24 cellular contexts compared by ENCODE assay signal in genomic region chr1:13687361-13687760, GRCh38. TPM values are rescaled to one million over a fixed set of nuclear protein-coding genes. Genes with fewer than 3 reads are reported as not detected.
DNase-seq lines count a peak whose midpoint lies in the region; ATAC-seq and TF ChIP-seq lines count a peak whose summit lies in the region.
"Had no signal": no experiment of that assay in that cellular context is flagged by ENCODE, and none has a peak within 500 bp of the region (broad histone marks: within the 10 kb centered on the region; RNA-seq: fewer than 3 reads in every experiment).

No MANE protein-coding gene starts in this region.

- CTCF ChIA-PET in OCI-LY7 (lab: Charles Lee; ENCODE audit: unreplicated experiment) (interaction anchor here (0.6 kb wide), 1 partner anchor 10 kb away, joined by 3 read pairs; no protein-coding TSS in a partner anchor), A673 (lab: Charles Lee) (no interaction called here)

- peaks cover 56% of the 10 kb centered on the region for H3K4me1 ChIP-seq in DOHH2 (ENCODE audit: control insufficient read depth, low read length)
- 0 out of 2 replicates have a peak, but pooled peaks cover 5% of the 10 kb centered on the region for H3K4me1 ChIP-seq in MM.1S (ENCODE audit: low read length)
- peaks cover 37% of the 10 kb centered on the region for H3K4me1 ChIP-seq in OCI-LY7 (ENCODE audit: insufficient read depth, low read length, poor library complexity, severe bottlenecking)
- H3K4me1 ChIP-seq in A673 (ENCODE audit: insufficient read depth, low read length, poor library complexity, severe bottlenecking) = no peaks in the 10 kb centered on the region
- H3K4me1 ChIP-seq: BE2C had no signal

- peaks cover 2% of the 10 kb centered on the region for H3K36me3 Mint-ChIP-seq in memory B cell
- H3K36me3 Mint-ChIP-seq: CD14-positive monocyte had no signal

- TF ChIP-seq CTCF in DOHH2 (IDR thresholded peaks at IDR 0.05; ENCODE audit: low read depth, low read length, poor library complexity, severe bottlenecking) = no peak
- TF ChIP-seq CTCF in MM.1S (IDR thresholded peaks at IDR 0.05; ENCODE audit: low read length) = no peak
- TF ChIP-seq CTCF in OCI-LY7 (conservative IDR thresholded peaks at IDR 0.05; ENCODE audit: low read length) = no peak
- no peak for TF ChIP-seq CTCF in A673 (conservative IDR thresholded peaks at IDR 0.05; ENCODE audit: low read depth, low read length)

- peak; percentile 82 for ATAC-seq in memory B cell (ENCODE audit: low read depth)
- ATAC-seq in HG02870 (IDR thresholded peaks at IDR 0.05; ENCODE audit: unreplicated experiment) = no peak
- ATAC-seq: GM23338, PC-3 had no signal

- H3K36me3 ChIP-seq in DOHH2 (ENCODE audit: control insufficient read depth, low read length) (no peaks in the 10 kb centered on the region), MM.1S (replicated peaks; ENCODE audit: insufficient read depth, low read length) (no peaks in the 10 kb centered on the region), OCI-LY7 (ENCODE audit: insufficient read depth, low read length) (no peaks in the 10 kb centered on the region; the same call in 1 of the 2 replicates), A673 (ENCODE audit: insufficient read depth, low read length, poor library complexity, severe bottlenecking) (no peaks in the 10 kb centered on the region)
- H3K36me3 ChIP-seq: BE2C, MG63 had no signal

- H2AFZ ChIP-seq in MM.1S (ENCODE audit: low read length) (0 out of 2 replicates have a peak overlapping the region, but pooled peaks have one; percentile 4), OCI-LY7 (ENCODE audit: low read length) (peak overlapping the region; percentile 97)
- H2AFZ ChIP-seq: GM23338 had no signal

- POLR2A ChIA-PET in OCI-LY7 (lab: Charles Lee) = interaction anchor here (0.6 to 1.5 kb wide), 6 partner anchors 9 to 78 kb away, joined by 3 to 6 read pairs (median 3); no protein-coding TSS in a partner anchor
- POLR2A ChIA-PET in A673 (lab: Charles Lee; ENCODE audit: low non-redundant PET) = no interaction called here

- intact Hi-C loops in OCI-LY7 (cut with micrococcal nuclease; ENCODE audit: unreplicated experiment) (no loop called here), A673 (cut with micrococcal nuclease; ENCODE audit: unreplicated experiment) (no loop called here)

- peaks cover 6% of the 10 kb centered on the region for H3K9me3 Mint-ChIP-seq in memory B cell
- H3K9me3 Mint-ChIP-seq: GM23338; T-helper 2 cell treated with Interferon-gamma antibody and Interleukin-4, amounts not matched to agents 5 μg/mL and 100 μg/mL, for 36 hours had no signal

- H3K4me1 Mint-ChIP-seq in memory B cell = peaks cover 3% of the 10 kb centered on the region
- H3K4me1 Mint-ChIP-seq: CD14-positive monocyte; CD8-positive, alpha-beta memory T cell; H9 had no signal

- BruUV-seq in OCI-LY7 (replicated peaks; lab: Mats Ljungman, UMichigan) = no TSS peak
- no TSS peak for BruUV-seq in A673 (replicated peaks; lab: Mats Ljungman, UMichigan)

- H3K9me2 ChIP-seq in DOHH2 (replicated peaks; ENCODE audit: control insufficient read depth, low read length) = no peaks in the 10 kb centered on the region
- no peaks in the 10 kb centered on the region for H3K9me2 ChIP-seq in MM.1S (replicated peaks; ENCODE audit: insufficient read depth, low read length)
- H3K9me2 ChIP-seq in OCI-LY7 (ENCODE audit: insufficient read depth, low read length) = no peaks in the 10 kb centered on the region

- no peak overlapping the region for H3K9ac ChIP-seq in MM.1S (ENCODE audit: low read length)

- H3K9me3 ChIP-seq in DOHH2 (ENCODE audit: control insufficient read depth, insufficient read depth, low read length) (peaks cover 10% of the 10 kb centered on the region), MM.1S (replicated peaks; ENCODE audit: insufficient read depth, low read length) (no peaks in the 10 kb centered on the region), OCI-LY7 (ENCODE audit: low read length) (peaks cover 9% of the 10 kb centered on the region; the same call in 1 of the 2 replicates), A673 (ENCODE audit: low read depth, low read length, poor library complexity, severe bottlenecking) (no peaks in the 10 kb centered on the region)
- H3K9me3 ChIP-seq: BE2C had no signal

- DNase-seq in MM.1S (peak; percentile 53), OCI-LY7 (ENCODE audit: low spot score) (peak; percentile 73), memory B cell (ENCODE audit: low spot score in 2 of 2) (no peak), SIG-M5 treated with dmso at 0.1 percent for 504 hours (lab: John Stamatoyannopoulos, UW; ENCODE audit: unreplicated experiment) (no peak), putamen (ENCODE audit: low spot score) (no peak), A673 (ENCODE audit: low spot score) (no peak)
- DNase-seq: BE2C; CD8-positive, alpha-beta memory T cell; DMS79 treated with DMSO at 0.1 percent for 48 hours; H9; KBM-7; MG63; NCI-H1092 treated with DMSO at 0.1 percent for 48 hours; NCI-H1436 treated with DMSO at 0.1 percent for 48 hours; NCI-H2029; NCI-H526 treated with DMSO at 0.1 percent for 48 hours; PC-3; Right ventricle myocardium superior; T-helper 1 cell had no signal

- H3K4me3 ChIP-seq in DOHH2 (ENCODE audit: low read length) (peak overlapping the region; percentile 38), MM.1S (ENCODE audit: low read length) (no peak overlapping the region), OCI-LY7 (ENCODE audit: low read depth, low read length, poor library complexity, severe bottlenecking) (peak overlapping the region; percentile 40), A673 (ENCODE audit: low read depth, low read length, poor library complexity, severe bottlenecking) (no peak overlapping the region)
- H3K4me3 ChIP-seq: GM23338, MG63 had no signal

- H3K27ac ChIP-seq in DOHH2 (ENCODE audit: low read depth, low read length) (peak overlapping the region; percentile 59), MM.1S (ENCODE audit: low read length) (peak overlapping the region; percentile 2; the same call in 1 of the 2 replicates), OCI-LY7 (ENCODE audit: low read depth, low read length, poor library complexity, severe bottlenecking) (peak overlapping the region; percentile 63), A673 (ENCODE audit: low read depth, low read length, poor library complexity, severe bottlenecking) (no peak overlapping the region)

- H3K27me3 Mint-ChIP-seq in memory B cell = no peaks in the 10 kb centered on the region

- H3F3A ChIP-seq in DOHH2 (ENCODE audit: control insufficient read depth, insufficient read depth) (peaks cover 4% of the 10 kb centered on the region; the same call in 1 of the 2 replicates), MM.1S (ENCODE audit: insufficient read depth, low read length) (no peaks in the 10 kb centered on the region)

- H3K4me3 Mint-ChIP-seq in memory B cell = no peak overlapping the region
- H3K4me3 Mint-ChIP-seq: CD14-positive monocyte; CD8-positive, alpha-beta memory T cell; GM23338; H9; T-helper 2 cell treated with Interferon-gamma antibody and Interleukin-4, amounts not matched to agents 5 μg/mL and 100 μg/mL, for 36 hours had no signal

- H3K27me3 ChIP-seq in DOHH2 (ENCODE audit: control insufficient read depth, low read length) (no peaks in the 10 kb centered on the region), MM.1S (replicated peaks; ENCODE audit: insufficient read depth, low read length) (no peaks in the 10 kb centered on the region), A673 (replicated peaks; ENCODE audit: insufficient read depth, low read depth, low read length, poor library complexity) (no peaks in the 10 kb centered on the region)
- H3K27me3 ChIP-seq: BE2C, MG63 had no signal

- H3K27ac Mint-ChIP-seq in memory B cell = peak overlapping the region; percentile 38
- H3K27ac Mint-ChIP-seq: CD14-positive monocyte; CD8-positive, alpha-beta memory T cell; H9; T-helper 2 cell treated with Interferon-gamma antibody and Interleukin-4, amounts not matched to agents 5 μg/mL and 100 μg/mL, for 36 hours had no signal

- H4K20me1 ChIP-seq in DOHH2 (ENCODE audit: control insufficient read depth, insufficient read depth, low read depth, low read length) (no peaks in the 10 kb centered on the region), MM.1S (ENCODE audit: insufficient read depth, low read length) (no peaks in the 10 kb centered on the region), OCI-LY7 (ENCODE audit: insufficient read depth, low read length) (no peaks in the 10 kb centered on the region)

- H3K79me2 ChIP-seq in DOHH2 (ENCODE audit: control insufficient read depth, low read length) (no peaks in the 10 kb centered on the region), MM.1S (ENCODE audit: low read length) (no peaks in the 10 kb centered on the region), OCI-LY7 (ENCODE audit: insufficient read depth, low read depth, low read length) (no peaks in the 10 kb centered on the region)

- H3K4me2 ChIP-seq in DOHH2 (ENCODE audit: low read length) (peak overlapping the region; percentile 54), MM.1S (ENCODE audit: low read depth, low read length) (peak overlapping the region; percentile 12), OCI-LY7 (ENCODE audit: low read length) (peak overlapping the region; percentile 64)
- H3K4me2 ChIP-seq: GM23338 had no signal

RNA-seq across cellular contexts. Expression of gene PRDM2, which starts 12.6 kb away (rescaled TPM):
- total RNA-seq in OCI-LY7 (2014; rRNA removed; shearing (Covaris generic)) = 38.7 and 47.6 TPM in 2 replicates
- 98.2 and 109 TPM in 2 replicates for total RNA-seq in OCI-LY7 (2022)
- total RNA-seq in A673 (2021) = 60.4 and 64.2 TPM in 2 replicates

Comparison
In these comparisons a context has a peak if more than half of its experiments do, and no peak if none do; other contexts are left out.
1. H3K4me2 ChIP-seq: peak in every context shown above with its lines; median percentile 64 in OCI-LY7; 54 in DOHH2; 12 in MM.1S.
2. H3K4me3 ChIP-seq: peak in DOHH2 (single experiment) and OCI-LY7 (single experiment); none in MM.1S (single experiment) and A673 (single experiment).
3. DNase-seq: peak in MM.1S (single experiment) and OCI-LY7 (single experiment); none in memory B cell (0 of 2), SIG-M5 treated with dmso at 0.1 percent for 504 hours (single experiment), putamen (single experiment) and A673 (single experiment).